Comparison of ENCODE assay signal across 9 cellular contexts in the genomic region with DNA sequence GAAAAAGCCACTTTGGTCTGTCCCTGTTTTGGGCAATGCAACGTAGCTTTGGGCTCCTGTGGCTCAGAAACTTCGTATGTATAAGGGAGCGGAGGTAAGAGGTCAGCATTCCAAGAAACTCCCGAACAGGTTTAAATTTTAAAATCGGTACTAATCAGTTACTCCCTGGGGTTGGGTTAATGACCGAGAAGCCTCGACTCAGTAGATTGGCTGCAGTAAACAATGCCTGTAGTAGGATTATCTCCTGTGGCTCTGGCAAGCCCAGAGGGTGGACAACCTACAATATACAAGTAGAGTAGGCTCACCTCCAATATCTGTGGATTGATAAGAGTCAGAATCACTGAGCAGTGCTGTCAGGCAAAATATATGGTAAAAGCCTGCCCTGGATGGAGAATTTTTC. TPM values are rescaled to one million over a fixed set of nuclear protein-coding genes. Genes with fewer than 3 reads are reported as not detected.
DNase-seq lines count a peak whose midpoint lies in the region; ATAC-seq and TF ChIP-seq lines count a peak whose summit lies in the region.
"Had no signal": no experiment of that assay in that cellular context is flagged by ENCODE, and none has a peak within 500 bp of the region (broad histone marks: within the 10 kb centered on the region; RNA-seq: fewer than 3 reads in every experiment).

No MANE protein-coding gene starts in this region.

- H3K27me3 ChIP-seq in liver (ENCODE audit: control insufficient read depth in 4 of 4, insufficient read depth in 4 of 4, low read length in 3 of 4), result no peaks in the 10 kb centered on the region

- H3K36me3 ChIP-seq in liver (ENCODE audit: control insufficient read depth in 4 of 4, insufficient read depth in 3 of 4, low read depth in 1 of 4, low read length in 3 of 4), result peaks cover 0 to 3% (median under 1%) of the 10 kb centered on the region in 4 donors

- DNase-seq in stimulated activated CD4-positive, alpha-beta T cell treated with anti-CD3 and anti-CD28 coated beads, Interleukin-1b, Interleukin-23, amount 100 ng/mL, for 48 hours, result no peak
- no peak for DNase-seq in COLO668 (lab: John Stamatoyannopoulos, UW; ENCODE audit: unreplicated experiment)
- DNase-seq: activated CD4-positive, alpha-beta T cell treated with anti-CD3 and anti-CD28 coated beads, Interleukin-2, amount 50 U/mL, for 48 hours; NCI-H1105 had no signal

- peaks cover 2% of the 10 kb centered on the region for H3K36me3 Mint-ChIP-seq in IgD-negative memory B cell
- H3K36me3 Mint-ChIP-seq in activated naive CD8-positive, alpha-beta T cell, result peaks cover 2% of the 10 kb centered on the region
- peaks cover 5% of the 10 kb centered on the region for H3K36me3 Mint-ChIP-seq in stimulated activated memory B cell treated with anti-CD40 and anti-IgM and Interleukin-4, amounts not matched to agents 10 μg/mL and 1 μg/mL and 100 μg/mL, for 72 hours

- peak overlapping the region; percentile 46 to 99 (median 95) for H3K27ac Mint-ChIP-seq in IgD-negative memory B cell
- peak overlapping the region; percentile 96 for H3K27ac Mint-ChIP-seq in activated naive CD8-positive, alpha-beta T cell
- H3K27ac Mint-ChIP-seq in stimulated activated memory B cell treated with anti-CD40 and anti-IgM and Interleukin-4, amounts not matched to agents 10 μg/mL and 1 μg/mL and 100 μg/mL, for 72 hours, result peak overlapping the region; percentile 99

- H3K4me3 Mint-ChIP-seq in IgD-negative memory B cell, result peak overlapping the region; percentile 52 to 95 (median 74)
- H3K4me3 Mint-ChIP-seq in activated naive CD8-positive, alpha-beta T cell, result peak overlapping the region; percentile 91
- no peak overlapping the region for H3K4me3 Mint-ChIP-seq in stimulated activated memory B cell treated with anti-CD40 and anti-IgM and Interleukin-4, amounts not matched to agents 10 μg/mL and 1 μg/mL and 100 μg/mL, for 72 hours

- peak overlapping the region; percentile 97 to 99 for H3K27ac ChIP-seq in liver (ENCODE audit: low read depth in 1 of 2, low read length in 2 of 2)

- H3K27me3 Mint-ChIP-seq in IgD-negative memory B cell, result peaks cover 1% of the 10 kb centered on the region
- H3K27me3 Mint-ChIP-seq in activated naive CD8-positive, alpha-beta T cell, result no peaks in the 10 kb centered on the region
- no peaks in the 10 kb centered on the region for H3K27me3 Mint-ChIP-seq in stimulated activated memory B cell treated with anti-CD40 and anti-IgM and Interleukin-4, amounts not matched to agents 10 μg/mL and 1 μg/mL and 100 μg/mL, for 72 hours

- TF ChIP-seq POLR2A in GM18505 (IDR thresholded peaks at IDR 0.05; ENCODE audit: borderline replicate concordance, extremely low read depth, insufficient read depth, insufficient read length), result no peak

- H3K4me3 ChIP-seq in liver (ENCODE audit: low read depth in 1 of 3, low read length in 3 of 3), result no peak overlapping the region

- TF ChIP-seq CTCF in liver (IDR thresholded peaks at IDR 0.05; ENCODE audit: low read depth, low read length, missing input control), result no peak

- TF ChIP-seq RAD21 in liver (IDR thresholded peaks at IDR 0.05), result no peak

- H3K4me1 Mint-ChIP-seq in IgD-negative memory B cell, result peaks cover 10 to 26% (median 22%) of the 10 kb centered on the region in 3 donors
- H3K4me1 Mint-ChIP-seq in activated naive CD8-positive, alpha-beta T cell (ENCODE audit: low read depth), result peaks cover 25% of the 10 kb centered on the region
- H3K4me1 Mint-ChIP-seq in stimulated activated memory B cell treated with anti-CD40 and anti-IgM and Interleukin-4, amounts not matched to agents 10 μg/mL and 1 μg/mL and 100 μg/mL, for 72 hours, result peaks cover 23% of the 10 kb centered on the region

- H3K9me3 Mint-ChIP-seq in IgD-negative memory B cell, result no peaks in the 10 kb centered on the region
- no peaks in the 10 kb centered on the region for H3K9me3 Mint-ChIP-seq in activated naive CD8-positive, alpha-beta T cell (ENCODE audit: low read depth)
- H3K9me3 Mint-ChIP-seq in stimulated activated memory B cell treated with anti-CD40 and anti-IgM and Interleukin-4, amounts not matched to agents 10 μg/mL and 1 μg/mL and 100 μg/mL, for 72 hours, result no peaks in the 10 kb centered on the region

- 57% methylated on average over 7 of the region's 7 CpGs for WGBS in liver

- H3K4me1 ChIP-seq in liver (ENCODE audit: control insufficient read depth in 4 of 4, insufficient read depth in 4 of 4, low read length in 3 of 4), result peaks cover 0 to 20% (median 12%) of the 10 kb centered on the region in 4 donors

- H3K9ac ChIP-seq in liver (ENCODE audit: low read depth in 1 of 2, low read length in 2 of 2), result peak overlapping the region; percentile 6 to 96

- no peaks in the 10 kb centered on the region for H3K9me3 ChIP-seq in liver (ENCODE audit: control insufficient read depth in 4 of 4, low read length in 3 of 4)

- no peak for ATAC-seq in stimulated activated memory B cell treated with anti-CD40 and anti-IgM and Interleukin-4, amounts not matched to agents 10 μg/mL and 1 μg/mL and 100 μg/mL, for 72 hours
- no peak for ATAC-seq in GM18505 (IDR thresholded peaks at IDR 0.05; ENCODE audit: unreplicated experiment)

TF ChIP-seq in liver, 16 proteins besides CTCF, POLR2A, EP300 and RAD21:
- no peak for TF ChIP-seq MAX (IDR thresholded peaks at IDR 0.05)
- TF ChIP-seq YY1 (IDR thresholded peaks at IDR 0.05), result no peak
- TF ChIP-seq FOXA2 (IDR thresholded peaks at IDR 0.05), result no peak
- no peak for TF ChIP-seq FOXA1 (IDR thresholded peaks at IDR 0.05)
- no peak for TF ChIP-seq EGR1 (IDR thresholded peaks at IDR 0.05; ENCODE audit: low read depth in 2 of 2)
- no peak for TF ChIP-seq JUND (IDR thresholded peaks at IDR 0.05)
- TF ChIP-seq RXRA (IDR thresholded peaks at IDR 0.05), result peak in 1 of 2 donors; percentile 28
- TF ChIP-seq, protein P1, sequence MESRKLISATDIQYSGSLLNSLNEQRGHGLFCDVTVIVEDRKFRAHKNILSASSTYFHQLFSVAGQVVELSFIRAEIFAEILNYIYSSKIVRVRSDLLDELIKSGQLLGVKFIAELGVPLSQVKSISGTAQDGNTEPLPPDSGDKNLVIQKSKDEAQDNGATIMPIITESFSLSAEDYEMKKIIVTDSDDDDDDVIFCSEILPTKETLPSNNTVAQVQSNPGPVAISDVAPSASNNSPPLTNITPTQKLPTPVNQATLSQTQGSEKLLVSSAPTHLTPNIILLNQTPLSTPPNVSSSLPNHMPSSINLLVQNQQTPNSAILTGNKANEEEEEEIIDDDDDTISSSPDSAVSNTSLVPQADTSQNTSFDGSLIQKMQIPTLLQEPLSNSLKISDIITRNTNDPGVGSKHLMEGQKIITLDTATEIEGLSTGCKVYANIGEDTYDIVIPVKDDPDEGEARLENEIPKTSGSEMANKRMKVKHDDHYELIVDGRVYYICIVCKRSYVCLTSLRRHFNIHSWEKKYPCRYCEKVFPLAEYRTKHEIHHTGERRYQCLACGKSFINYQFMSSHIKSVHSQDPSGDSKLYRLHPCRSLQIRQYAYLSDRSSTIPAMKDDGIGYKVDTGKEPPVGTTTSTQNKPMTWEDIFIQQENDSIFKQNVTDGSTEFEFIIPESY (IDR thresholded peaks at IDR 0.05), result no peak

RNA-seq across cellular contexts. Expression of gene GNA13, which starts 1.6 kb away (rescaled TPM):
- polyA plus RNA-seq in IgD-negative memory B cell (37.3 TPM), liver (1 to 10 TPM; 7.6 to 8.8 TPM)
- total RNA-seq in liver, result 10 to 100 TPM; 26.5 to 40.5 TPM
